1 cellular context compared by ENCODE assay signal in the genomic region with DNA sequence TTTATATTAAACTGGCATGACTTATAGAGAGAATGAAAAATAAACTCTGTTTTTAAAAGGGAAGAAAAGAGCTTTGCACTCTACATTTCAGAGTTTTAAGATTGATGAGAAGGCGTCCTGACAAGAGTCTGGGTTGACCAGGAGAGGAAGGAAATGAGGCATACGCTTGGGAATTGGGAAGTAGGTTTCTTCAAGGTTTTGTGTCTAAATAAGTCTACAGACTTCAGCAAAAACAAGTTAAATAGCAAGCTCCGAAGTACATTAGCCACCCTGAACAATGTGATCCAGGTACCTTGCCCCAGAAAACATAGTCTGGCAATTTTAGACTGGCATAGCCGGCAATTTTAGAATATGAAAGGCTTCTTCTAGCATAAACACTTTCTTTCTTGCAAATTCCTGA.
TF ChIP-seq lines count a peak whose summit lies in the region.

No MANE protein-coding gene starts in this region.

TF ChIP-seq in SK-N-SH, 30 proteins besides CTCF, POLR2A, EP300 and RAD21 (continued from another document):
- TF ChIP-seq, protein P1, sequence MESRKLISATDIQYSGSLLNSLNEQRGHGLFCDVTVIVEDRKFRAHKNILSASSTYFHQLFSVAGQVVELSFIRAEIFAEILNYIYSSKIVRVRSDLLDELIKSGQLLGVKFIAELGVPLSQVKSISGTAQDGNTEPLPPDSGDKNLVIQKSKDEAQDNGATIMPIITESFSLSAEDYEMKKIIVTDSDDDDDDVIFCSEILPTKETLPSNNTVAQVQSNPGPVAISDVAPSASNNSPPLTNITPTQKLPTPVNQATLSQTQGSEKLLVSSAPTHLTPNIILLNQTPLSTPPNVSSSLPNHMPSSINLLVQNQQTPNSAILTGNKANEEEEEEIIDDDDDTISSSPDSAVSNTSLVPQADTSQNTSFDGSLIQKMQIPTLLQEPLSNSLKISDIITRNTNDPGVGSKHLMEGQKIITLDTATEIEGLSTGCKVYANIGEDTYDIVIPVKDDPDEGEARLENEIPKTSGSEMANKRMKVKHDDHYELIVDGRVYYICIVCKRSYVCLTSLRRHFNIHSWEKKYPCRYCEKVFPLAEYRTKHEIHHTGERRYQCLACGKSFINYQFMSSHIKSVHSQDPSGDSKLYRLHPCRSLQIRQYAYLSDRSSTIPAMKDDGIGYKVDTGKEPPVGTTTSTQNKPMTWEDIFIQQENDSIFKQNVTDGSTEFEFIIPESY (IDR thresholded peaks at IDR 0.05; ENCODE audit: borderline replicate concordance, low read depth): no peak
- TF ChIP-seq FOXM1 (IDR thresholded peaks at IDR 0.05; ENCODE audit: low read depth) (no peak), SMC3 (IDR thresholded peaks at IDR 0.05; ENCODE audit: low read depth, low read length) (no peak), NRF1 (IDR thresholded peaks at IDR 0.05; ENCODE audit: low read depth, low read length) (no peak)
- TF ChIP-seq, protein P2, sequence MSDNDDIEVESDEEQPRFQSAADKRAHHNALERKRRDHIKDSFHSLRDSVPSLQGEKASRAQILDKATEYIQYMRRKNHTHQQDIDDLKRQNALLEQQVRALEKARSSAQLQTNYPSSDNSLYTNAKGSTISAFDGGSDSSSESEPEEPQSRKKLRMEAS (IDR thresholded peaks at IDR 0.05; ENCODE audit: low read depth): no peak
- TF ChIP-seq, protein P3, sequence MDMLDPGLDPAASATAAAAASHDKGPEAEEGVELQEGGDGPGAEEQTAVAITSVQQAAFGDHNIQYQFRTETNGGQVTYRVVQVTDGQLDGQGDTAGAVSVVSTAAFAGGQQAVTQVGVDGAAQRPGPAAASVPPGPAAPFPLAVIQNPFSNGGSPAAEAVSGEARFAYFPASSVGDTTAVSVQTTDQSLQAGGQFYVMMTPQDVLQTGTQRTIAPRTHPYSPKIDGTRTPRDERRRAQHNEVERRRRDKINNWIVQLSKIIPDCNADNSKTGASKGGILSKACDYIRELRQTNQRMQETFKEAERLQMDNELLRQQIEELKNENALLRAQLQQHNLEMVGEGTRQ (IDR thresholded peaks at IDR 0.05; ENCODE audit: borderline replicate concordance, low read depth, low read length): no peak
